Comparison of ENCODE assay signal across 2 cellular contexts in the genomic region with DNA sequence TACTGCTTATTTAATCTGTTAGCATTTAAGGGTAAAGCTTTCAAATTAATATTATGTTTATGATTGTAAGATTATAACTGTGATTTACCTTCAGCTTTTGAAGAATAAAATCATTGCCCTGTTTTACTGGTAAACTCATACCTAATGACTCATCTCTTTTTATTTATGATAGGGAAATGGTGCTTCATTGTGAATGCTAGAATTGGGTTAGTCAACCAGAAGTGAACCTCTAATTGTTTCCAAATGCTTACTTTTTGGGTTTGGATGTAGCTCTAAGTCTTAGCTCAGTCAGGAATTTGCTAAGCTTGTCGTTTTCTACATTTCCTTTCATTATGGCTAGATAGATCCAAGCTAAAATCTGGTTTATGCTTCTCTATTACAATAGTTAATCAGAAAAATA.
TF ChIP-seq lines count a peak whose summit lies in the region.

No MANE protein-coding gene starts in this region.

TF ChIP-seq in HEK293, 187 proteins besides CTCF, POLR2A, EP300 and RAD21:
- TF ChIP-seq, protein P1, sequence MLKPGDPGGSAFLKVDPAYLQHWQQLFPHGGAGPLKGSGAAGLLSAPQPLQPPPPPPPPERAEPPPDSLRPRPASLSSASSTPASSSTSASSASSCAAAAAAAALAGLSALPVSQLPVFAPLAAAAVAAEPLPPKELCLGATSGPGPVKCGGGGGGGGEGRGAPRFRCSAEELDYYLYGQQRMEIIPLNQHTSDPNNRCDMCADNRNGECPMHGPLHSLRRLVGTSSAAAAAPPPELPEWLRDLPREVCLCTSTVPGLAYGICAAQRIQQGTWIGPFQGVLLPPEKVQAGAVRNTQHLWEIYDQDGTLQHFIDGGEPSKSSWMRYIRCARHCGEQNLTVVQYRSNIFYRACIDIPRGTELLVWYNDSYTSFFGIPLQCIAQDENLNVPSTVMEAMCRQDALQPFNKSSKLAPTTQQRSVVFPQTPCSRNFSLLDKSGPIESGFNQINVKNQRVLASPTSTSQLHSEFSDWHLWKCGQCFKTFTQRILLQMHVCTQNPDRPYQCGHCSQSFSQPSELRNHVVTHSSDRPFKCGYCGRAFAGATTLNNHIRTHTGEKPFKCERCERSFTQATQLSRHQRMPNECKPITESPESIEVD (tag by site-specific recombination; IDR thresholded peaks at IDR 0.05): peak; percentile 73
- TF ChIP-seq, protein P2, sequence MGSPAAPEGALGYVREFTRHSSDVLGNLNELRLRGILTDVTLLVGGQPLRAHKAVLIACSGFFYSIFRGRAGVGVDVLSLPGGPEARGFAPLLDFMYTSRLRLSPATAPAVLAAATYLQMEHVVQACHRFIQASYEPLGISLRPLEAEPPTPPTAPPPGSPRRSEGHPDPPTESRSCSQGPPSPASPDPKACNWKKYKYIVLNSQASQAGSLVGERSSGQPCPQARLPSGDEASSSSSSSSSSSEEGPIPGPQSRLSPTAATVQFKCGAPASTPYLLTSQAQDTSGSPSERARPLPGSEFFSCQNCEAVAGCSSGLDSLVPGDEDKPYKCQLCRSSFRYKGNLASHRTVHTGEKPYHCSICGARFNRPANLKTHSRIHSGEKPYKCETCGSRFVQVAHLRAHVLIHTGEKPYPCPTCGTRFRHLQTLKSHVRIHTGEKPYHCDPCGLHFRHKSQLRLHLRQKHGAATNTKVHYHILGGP (tag by site-specific recombination; IDR thresholded peaks at IDR 0.05): peak; percentile 30; the same call in 1 of the 2 replicates
- 0 out of 2 replicates have a peak, but pooled peaks have one; percentile 8 for TF ChIP-seq ZBTB1 (tag by site-specific recombination; IDR thresholded peaks at IDR 0.05)
- TF ChIP-seq, protein P3, sequence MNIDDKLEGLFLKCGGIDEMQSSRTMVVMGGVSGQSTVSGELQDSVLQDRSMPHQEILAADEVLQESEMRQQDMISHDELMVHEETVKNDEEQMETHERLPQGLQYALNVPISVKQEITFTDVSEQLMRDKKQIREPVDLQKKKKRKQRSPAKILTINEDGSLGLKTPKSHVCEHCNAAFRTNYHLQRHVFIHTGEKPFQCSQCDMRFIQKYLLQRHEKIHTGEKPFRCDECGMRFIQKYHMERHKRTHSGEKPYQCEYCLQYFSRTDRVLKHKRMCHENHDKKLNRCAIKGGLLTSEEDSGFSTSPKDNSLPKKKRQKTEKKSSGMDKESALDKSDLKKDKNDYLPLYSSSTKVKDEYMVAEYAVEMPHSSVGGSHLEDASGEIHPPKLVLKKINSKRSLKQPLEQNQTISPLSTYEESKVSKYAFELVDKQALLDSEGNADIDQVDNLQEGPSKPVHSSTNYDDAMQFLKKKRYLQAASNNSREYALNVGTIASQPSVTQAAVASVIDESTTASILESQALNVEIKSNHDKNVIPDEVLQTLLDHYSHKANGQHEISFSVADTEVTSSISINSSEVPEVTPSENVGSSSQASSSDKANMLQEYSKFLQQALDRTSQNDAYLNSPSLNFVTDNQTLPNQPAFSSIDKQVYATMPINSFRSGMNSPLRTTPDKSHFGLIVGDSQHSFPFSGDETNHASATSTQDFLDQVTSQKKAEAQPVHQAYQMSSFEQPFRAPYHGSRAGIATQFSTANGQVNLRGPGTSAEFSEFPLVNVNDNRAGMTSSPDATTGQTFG (tag by site-specific recombination; IDR thresholded peaks at IDR 0.05; ENCODE audit: borderline replicate concordance): no peak
- no peak for TF ChIP-seq ZBTB8A (tag by site-specific recombination; IDR thresholded peaks at IDR 0.05)
- TF ChIP-seq ZEB2 (tag by site-specific recombination; IDR thresholded peaks at IDR 0.05): peak; percentile 39; the same call in 1 of the 2 replicates
- TF ChIP-seq ZNF391 (tag by site-specific recombination; IDR thresholded peaks at IDR 0.05; ENCODE audit: borderline replicate concordance, low read depth): no peak
- TF ChIP-seq, protein P4, sequence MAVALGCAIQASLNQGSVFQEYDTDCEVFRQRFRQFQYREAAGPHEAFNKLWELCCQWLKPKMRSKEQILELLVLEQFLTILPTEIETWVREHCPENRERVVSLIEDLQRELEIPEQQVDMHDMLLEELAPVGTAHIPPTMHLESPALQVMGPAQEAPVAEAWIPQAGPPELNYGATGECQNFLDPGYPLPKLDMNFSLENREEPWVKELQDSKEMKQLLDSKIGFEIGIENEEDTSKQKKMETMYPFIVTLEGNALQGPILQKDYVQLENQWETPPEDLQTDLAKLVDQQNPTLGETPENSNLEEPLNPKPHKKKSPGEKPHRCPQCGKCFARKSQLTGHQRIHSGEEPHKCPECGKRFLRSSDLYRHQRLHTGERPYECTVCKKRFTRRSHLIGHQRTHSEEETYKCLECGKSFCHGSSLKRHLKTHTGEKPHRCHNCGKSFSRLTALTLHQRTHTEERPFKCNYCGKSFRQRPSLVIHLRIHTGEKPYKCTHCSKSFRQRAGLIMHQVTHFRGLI (tag by site-specific recombination; IDR thresholded peaks at IDR 0.05): no peak
- TF ChIP-seq ZNF366 (tag by site-specific recombination; conservative IDR thresholded peaks at IDR 0.05): peak; percentile 65; the same call in 1 of the 2 replicates
- TF ChIP-seq ZNF394 (tag by site-specific recombination; IDR thresholded peaks at IDR 0.05; ENCODE audit: borderline replicate concordance): no peak
- no peak for TF ChIP-seq ZNF223 (tag by site-specific recombination; IDR thresholded peaks at IDR 0.05)
- no peak for TF ChIP-seq ZXDB (tag by site-specific recombination; IDR thresholded peaks at IDR 0.05)
- TF ChIP-seq, protein P5, sequence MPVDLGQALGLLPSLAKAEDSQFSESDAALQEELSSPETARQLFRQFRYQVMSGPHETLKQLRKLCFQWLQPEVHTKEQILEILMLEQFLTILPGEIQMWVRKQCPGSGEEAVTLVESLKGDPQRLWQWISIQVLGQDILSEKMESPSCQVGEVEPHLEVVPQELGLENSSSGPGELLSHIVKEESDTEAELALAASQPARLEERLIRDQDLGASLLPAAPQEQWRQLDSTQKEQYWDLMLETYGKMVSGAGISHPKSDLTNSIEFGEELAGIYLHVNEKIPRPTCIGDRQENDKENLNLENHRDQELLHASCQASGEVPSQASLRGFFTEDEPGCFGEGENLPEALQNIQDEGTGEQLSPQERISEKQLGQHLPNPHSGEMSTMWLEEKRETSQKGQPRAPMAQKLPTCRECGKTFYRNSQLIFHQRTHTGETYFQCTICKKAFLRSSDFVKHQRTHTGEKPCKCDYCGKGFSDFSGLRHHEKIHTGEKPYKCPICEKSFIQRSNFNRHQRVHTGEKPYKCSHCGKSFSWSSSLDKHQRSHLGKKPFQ (tag by site-specific recombination; IDR thresholded peaks at IDR 0.05): no peak
- TF ChIP-seq ZNF558 (tag by site-specific recombination; IDR thresholded peaks at IDR 0.05): no peak

TF ChIP-seq in K562, 482 proteins besides CTCF, POLR2A, EP300 and RAD21 (continued from another document):
- TF ChIP-seq, protein P6, sequence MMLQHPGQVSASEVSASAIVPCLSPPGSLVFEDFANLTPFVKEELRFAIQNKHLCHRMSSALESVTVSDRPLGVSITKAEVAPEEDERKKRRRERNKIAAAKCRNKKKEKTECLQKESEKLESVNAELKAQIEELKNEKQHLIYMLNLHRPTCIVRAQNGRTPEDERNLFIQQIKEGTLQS (IDR thresholded peaks at IDR 0.05): 0 out of 2 replicates have a peak, but pooled peaks have one; percentile 10
- TF ChIP-seq, protein P6 (CRISPR knock-in tag; conservative IDR thresholded peaks at IDR 0.05): no peak
- TF ChIP-seq, protein P7, sequence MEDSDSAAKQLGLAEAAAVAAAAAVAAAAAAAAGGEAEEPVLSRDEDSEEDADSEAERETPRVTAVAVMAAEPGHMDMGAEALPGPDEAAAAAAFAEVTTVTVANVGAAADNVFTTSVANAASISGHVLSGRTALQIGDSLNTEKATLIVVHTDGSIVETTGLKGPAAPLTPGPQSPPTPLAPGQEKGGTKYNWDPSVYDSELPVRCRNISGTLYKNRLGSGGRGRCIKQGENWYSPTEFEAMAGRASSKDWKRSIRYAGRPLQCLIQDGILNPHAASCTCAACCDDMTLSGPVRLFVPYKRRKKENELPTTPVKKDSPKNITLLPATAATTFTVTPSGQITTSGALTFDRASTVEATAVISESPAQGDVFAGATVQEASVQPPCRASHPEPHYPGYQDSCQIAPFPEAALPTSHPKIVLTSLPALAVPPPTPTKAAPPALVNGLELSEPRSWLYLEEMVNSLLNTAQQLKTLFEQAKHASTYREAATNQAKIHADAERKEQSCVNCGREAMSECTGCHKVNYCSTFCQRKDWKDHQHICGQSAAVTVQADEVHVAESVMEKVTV (CRISPR knock-in tag; IDR thresholded peaks at IDR 0.05): no peak
- no peak for TF ChIP-seq CHD4 (IDR thresholded peaks at IDR 0.05; ENCODE audit: insufficient read depth, insufficient replicate concordance, low read depth, low read length, poor library complexity, severe bottlenecking)
- TF ChIP-seq, protein P8, sequence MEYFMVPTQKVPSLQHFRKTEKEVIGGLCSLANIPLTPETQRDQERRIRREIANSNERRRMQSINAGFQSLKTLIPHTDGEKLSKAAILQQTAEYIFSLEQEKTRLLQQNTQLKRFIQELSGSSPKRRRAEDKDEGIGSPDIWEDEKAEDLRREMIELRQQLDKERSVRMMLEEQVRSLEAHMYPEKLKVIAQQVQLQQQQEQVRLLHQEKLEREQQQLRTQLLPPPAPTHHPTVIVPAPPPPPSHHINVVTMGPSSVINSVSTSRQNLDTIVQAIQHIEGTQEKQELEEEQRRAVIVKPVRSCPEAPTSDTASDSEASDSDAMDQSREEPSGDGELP (CRISPR knock-in tag; IDR thresholded peaks at IDR 0.05; ENCODE audit: borderline replicate concordance): no peak
TF ChIP-seq in K562: peak in this region for 1.
